Comparison of ENCODE assay signal across 19 cellular contexts in genomic region chr6:14567031-14567430, GRCh38.
DNase-seq lines count a peak whose midpoint lies in the region; ATAC-seq lines count a peak whose summit lies in the region.
"Had no signal": no experiment of that assay in that cellular context is flagged by ENCODE, and none has a peak within 500 bp of the region (broad histone marks: within the 10 kb centered on the region; RNA-seq: fewer than 3 reads in every experiment).

No MANE protein-coding gene starts in this region.

- no peaks in the 10 kb centered on the region for H3K27me3 Mint-ChIP-seq in T-helper 17 cell
- H3K27me3 Mint-ChIP-seq: T-cell had no signal

- ATAC-seq in GM21526 (IDR thresholded peaks at IDR 0.05; ENCODE audit: low FRiP score, unreplicated experiment) (no peak), GM18867 (IDR thresholded peaks at IDR 0.05; ENCODE audit: unreplicated experiment) (no peak), T-helper 17 cell (no peak)
- ATAC-seq: HCT116, SK-N-SH treated with all-trans-retinoic acid at 6 μM for 48 hours, T-cell had no signal

- H3K4me1 Mint-ChIP-seq in T-helper 17 cell: no peaks in the 10 kb centered on the region
- H3K4me1 Mint-ChIP-seq: T-cell had no signal

- peaks cover 3% of the 10 kb centered on the region for H3K9me3 ChIP-seq in T-helper 17 cell (ENCODE audit: control insufficient read depth, low read length, poor library complexity, severe bottlenecking)

- peak in 2 of 3 experiments; percentile 7 to 29 for DNase-seq in NCI-H1417 (lab: John Stamatoyannopoulos, UW)
- no peak for DNase-seq in NCI-H1417 treated with DMSO at 0.1 percent for 48 hours (lab: John Stamatoyannopoulos, UW)
- DNase-seq in COLO668 (lab: John Stamatoyannopoulos, UW; ENCODE audit: unreplicated experiment): peak; percentile 1
- DNase-seq in NCI-H69 (lab: John Stamatoyannopoulos, UW): peak; percentile 80
- DNase-seq in kidney glomerular epithelial cell (lab: John Stamatoyannopoulos, UW): peak; percentile 2
- no peak for DNase-seq in T-helper 17 cell
- DNase-seq: CD4-positive, alpha-beta memory T cell; GOT3; IMR-90; NCI-H187 treated with DMSO at 0.1 percent for 48 hours; NCI-H524; NK-92 treated with Interleukin-12 subunit alpha and Interleukin-12 subunit beta, amount 100 ng/mL, for 24 hours; SIG-M5; T-cell; T1000 had no signal

- no peak overlapping the region for H3K4me3 Mint-ChIP-seq in T-helper 17 cell
- H3K4me3 Mint-ChIP-seq: CD4-positive, alpha-beta memory T cell; T-cell had no signal

- H3K27ac Mint-ChIP-seq in T-helper 17 cell: no peak overlapping the region
- H3K27ac Mint-ChIP-seq: CD4-positive, alpha-beta memory T cell; T-cell had no signal

- H3K36me3 Mint-ChIP-seq in T-helper 17 cell (ENCODE audit: low read depth): peaks cover 2% of the 10 kb centered on the region
- H3K36me3 Mint-ChIP-seq: CD4-positive, alpha-beta memory T cell; T-cell had no signal

Comparison
In these comparisons a context has a peak if more than half of its experiments do, and no peak if none do; other contexts are left out.
1. DNase-seq: peak in NCI-H1417 (2 of 3), COLO668 (single experiment), NCI-H69 (single experiment) and kidney glomerular epithelial cell (single experiment); none in NCI-H1417 treated with DMSO at 0.1 percent for 48 hours (single experiment) and T-helper 17 cell (0 of 3).